ENCODE assay signal across 8 cellular contexts in genomic region chrX:14528629-14529287, GRCh38. TPM values are rescaled to one million over a fixed set of nuclear protein-coding genes. Genes with fewer than 3 reads are reported as not detected.
DNase-seq lines count a peak whose midpoint lies in the region; ATAC-seq and TF ChIP-seq lines count a peak whose summit lies in the region.

No MANE protein-coding gene starts in this region.

- ATAC-seq in HG03439 (IDR thresholded peaks at IDR 0.05; ENCODE audit: unreplicated experiment) (no peak), HG03442 (IDR thresholded peaks at IDR 0.05; ENCODE audit: unreplicated experiment) (no peak)

- H4K91ac ChIP-seq in trophoblast cell (ENCODE audit: low read depth, low read length) = no peak overlapping the region

- WGBS in trophoblast cell (ENCODE audit: extremely low coverage, insufficient coverage, insufficient read length) = no CpG with 5 or more reads among the region's 14 CpGs

- no peak overlapping the region for H4K12ac ChIP-seq in trophoblast cell (ENCODE audit: low read depth, low read length)

- no peak overlapping the region for H2BK120ac ChIP-seq in trophoblast cell (ENCODE audit: insufficient read depth, low read length, poor library complexity)

- no peak overlapping the region for H2BK12ac ChIP-seq in trophoblast cell (ENCODE audit: low read length)

- no peak overlapping the region for H3K23ac ChIP-seq in trophoblast cell (ENCODE audit: low read length)

- H3K36me3 ChIP-seq in trophoblast cell (ENCODE audit: control insufficient read depth in 1 of 2, insufficient read depth in 2 of 2, low read length in 2 of 2) = no peaks in the 10 kb centered on the region

- H3K9me3 ChIP-seq in trophoblast cell (ENCODE audit: insufficient read depth, low read depth, low read length) = no peaks in the 10 kb centered on the region

- H3K9ac ChIP-seq in trophoblast cell (ENCODE audit: low read length) = no peak overlapping the region

- H2AK5ac ChIP-seq in trophoblast cell (ENCODE audit: low read length) = no peak overlapping the region

- H2BK5ac ChIP-seq in trophoblast cell (ENCODE audit: low read depth, low read length, poor library complexity) = no peak overlapping the region

- H3K79me1 ChIP-seq in trophoblast cell (ENCODE audit: low read length) = no peaks in the 10 kb centered on the region

- H3K4me1 ChIP-seq in trophoblast cell (ENCODE audit: control insufficient read depth in 1 of 2, insufficient read depth in 2 of 2, low read length in 2 of 2) = no peaks in the 10 kb centered on the region

- no peak overlapping the region for H2AFZ ChIP-seq in trophoblast cell (ENCODE audit: insufficient read depth, low read length, poor library complexity)

- H3K4me2 ChIP-seq in trophoblast cell (ENCODE audit: low read length) = peak overlapping the region; percentile 88

- DNase-seq in DMS153 treated with DMSO at 0.1 percent for 48 hours (lab: John Stamatoyannopoulos, UW; ENCODE audit: unreplicated experiment) (peak; percentile 51), HFF-Myc (ENCODE audit: extremely low read depth, low read depth) (peak; percentile 9), NCI-H69 (lab: John Stamatoyannopoulos, UW) (peak; percentile 57), globus pallidus (ENCODE audit: low spot score) (peak; percentile 20), trophoblast cell (peak; percentile 31 to 66)
- DNase-seq in activated T-cell treated with anti-CD3 and anti-CD28 coated beads, Interleukin-2, amount 50 U/mL, for 48 hours = peak; percentile 79 to 81

- H3K4ac ChIP-seq in trophoblast cell (ENCODE audit: low read depth, low read length) = no peak overlapping the region

- no peaks in the 10 kb centered on the region for H3K27me3 ChIP-seq in trophoblast cell (ENCODE audit: insufficient read depth, low read length)

- H4K8ac ChIP-seq in trophoblast cell (ENCODE audit: low read depth, low read length) = no peak overlapping the region

- H3K27ac ChIP-seq in trophoblast cell (ENCODE audit: low read depth, low read length) = no peak overlapping the region

- H3K14ac ChIP-seq in trophoblast cell (ENCODE audit: low read length) = no peak overlapping the region

- no peak overlapping the region for H3K18ac ChIP-seq in trophoblast cell (ENCODE audit: low read length)

- peak; percentile 47 for TF ChIP-seq CTCF in HFF-Myc (IDR thresholded peaks at IDR 0.05; ENCODE audit: low read depth, low read length, missing control alignments)

- H3K79me2 ChIP-seq in trophoblast cell (ENCODE audit: control insufficient read depth, insufficient read depth, low read length, poor library complexity) = no peaks in the 10 kb centered on the region

- H3K4me3 ChIP-seq in HFF-Myc (replicated peaks; ENCODE audit: low read depth, low read length) (no peak overlapping the region), trophoblast cell (ENCODE audit: low read depth, low read length) (no peak overlapping the region)

RNA-seq across cellular contexts. Expression of gene GLRA2, which starts 0.6 kb away (rescaled TPM):
- not detected in 2 replicates for polyA plus RNA-seq in trophoblast cell (2013)

Comparison
In these comparisons a context has a peak if more than half of its experiments do, and no peak if none do; other contexts are left out.
1. DNase-seq: peak in every context shown above with its lines; median percentile 80 in activated T-cell treated with anti-CD3 and anti-CD28 coated beads, Interleukin-2, amount 50 U/mL, for 48 hours; 57 in NCI-H69; 51 in DMS153 treated with DMSO at 0.1 percent for 48 hours; 48 in trophoblast cell; 20 in globus pallidus; 9 in HFF-Myc.